ENCODE assay signal across 1 cellular context in the genomic region with DNA sequence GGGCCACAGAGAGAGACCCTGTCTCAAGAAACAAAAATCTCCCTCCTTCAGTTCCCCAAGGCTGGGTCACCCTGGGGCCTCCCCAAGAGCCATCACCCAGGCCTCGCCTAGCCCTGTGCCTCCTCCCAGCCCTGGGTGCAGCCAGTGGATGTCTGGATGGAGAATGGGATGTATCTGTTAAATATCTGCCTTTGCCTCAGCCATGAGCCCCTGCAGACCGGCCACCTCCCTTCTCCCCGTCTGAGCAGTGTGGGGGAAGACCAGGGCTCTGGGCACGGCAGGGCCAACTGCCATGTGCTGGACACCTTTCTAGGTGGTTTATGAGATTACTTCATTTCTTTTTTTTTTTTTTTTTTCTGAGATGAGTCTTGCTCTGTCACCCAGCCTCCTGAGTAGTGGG.
TF ChIP-seq lines count a peak whose summit lies in the region.

No MANE protein-coding gene starts in this region.

TF ChIP-seq in GM12878, 131 proteins besides CTCF, POLR2A, EP300 and RAD21:
- no peak for TF ChIP-seq ZNF24 (IDR thresholded peaks at IDR 0.05)
- no peak for TF ChIP-seq MTA3 (IDR thresholded peaks at IDR 0.05; ENCODE audit: borderline replicate concordance, low read length)
- TF ChIP-seq SMARCA5 (IDR thresholded peaks at IDR 0.05), result no peak
- no peak for TF ChIP-seq HDAC6 (IDR thresholded peaks at IDR 0.05; ENCODE audit: unreplicated experiment)
- TF ChIP-seq NR2C1 (IDR thresholded peaks at IDR 0.05), result no peak
- TF ChIP-seq, protein P1, sequence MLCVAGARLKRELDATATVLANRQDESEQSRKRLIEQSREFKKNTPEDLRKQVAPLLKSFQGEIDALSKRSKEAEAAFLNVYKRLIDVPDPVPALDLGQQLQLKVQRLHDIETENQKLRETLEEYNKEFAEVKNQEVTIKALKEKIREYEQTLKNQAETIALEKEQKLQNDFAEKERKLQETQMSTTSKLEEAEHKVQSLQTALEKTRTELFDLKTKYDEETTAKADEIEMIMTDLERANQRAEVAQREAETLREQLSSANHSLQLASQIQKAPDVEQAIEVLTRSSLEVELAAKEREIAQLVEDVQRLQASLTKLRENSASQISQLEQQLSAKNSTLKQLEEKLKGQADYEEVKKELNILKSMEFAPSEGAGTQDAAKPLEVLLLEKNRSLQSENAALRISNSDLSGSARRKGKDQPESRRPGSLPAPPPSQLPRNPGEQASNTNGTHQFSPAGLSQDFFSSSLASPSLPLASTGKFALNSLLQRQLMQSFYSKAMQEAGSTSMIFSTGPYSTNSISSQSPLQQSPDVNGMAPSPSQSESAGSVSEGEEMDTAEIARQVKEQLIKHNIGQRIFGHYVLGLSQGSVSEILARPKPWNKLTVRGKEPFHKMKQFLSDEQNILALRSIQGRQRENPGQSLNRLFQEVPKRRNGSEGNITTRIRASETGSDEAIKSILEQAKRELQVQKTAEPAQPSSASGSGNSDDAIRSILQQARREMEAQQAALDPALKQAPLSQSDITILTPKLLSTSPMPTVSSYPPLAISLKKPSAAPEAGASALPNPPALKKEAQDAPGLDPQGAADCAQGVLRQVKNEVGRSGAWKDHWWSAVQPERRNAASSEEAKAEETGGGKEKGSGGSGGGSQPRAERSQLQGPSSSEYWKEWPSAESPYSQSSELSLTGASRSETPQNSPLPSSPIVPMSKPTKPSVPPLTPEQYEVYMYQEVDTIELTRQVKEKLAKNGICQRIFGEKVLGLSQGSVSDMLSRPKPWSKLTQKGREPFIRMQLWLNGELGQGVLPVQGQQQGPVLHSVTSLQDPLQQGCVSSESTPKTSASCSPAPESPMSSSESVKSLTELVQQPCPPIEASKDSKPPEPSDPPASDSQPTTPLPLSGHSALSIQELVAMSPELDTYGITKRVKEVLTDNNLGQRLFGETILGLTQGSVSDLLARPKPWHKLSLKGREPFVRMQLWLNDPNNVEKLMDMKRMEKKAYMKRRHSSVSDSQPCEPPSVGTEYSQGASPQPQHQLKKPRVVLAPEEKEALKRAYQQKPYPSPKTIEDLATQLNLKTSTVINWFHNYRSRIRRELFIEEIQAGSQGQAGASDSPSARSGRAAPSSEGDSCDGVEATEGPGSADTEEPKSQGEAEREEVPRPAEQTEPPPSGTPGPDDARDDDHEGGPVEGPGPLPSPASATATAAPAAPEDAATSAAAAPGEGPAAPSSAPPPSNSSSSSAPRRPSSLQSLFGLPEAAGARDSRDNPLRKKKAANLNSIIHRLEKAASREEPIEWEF (IDR thresholded peaks at IDR 0.05; ENCODE audit: insufficient replicate concordance, low read depth, low read length), result no peak
- no peak for TF ChIP-seq E4F1 (IDR thresholded peaks at IDR 0.05; ENCODE audit: borderline replicate concordance, partially characterized antibody)
- no peak for TF ChIP-seq KDM1A (IDR thresholded peaks at IDR 0.05; ENCODE audit: borderline replicate concordance)
- TF ChIP-seq, protein P2, sequence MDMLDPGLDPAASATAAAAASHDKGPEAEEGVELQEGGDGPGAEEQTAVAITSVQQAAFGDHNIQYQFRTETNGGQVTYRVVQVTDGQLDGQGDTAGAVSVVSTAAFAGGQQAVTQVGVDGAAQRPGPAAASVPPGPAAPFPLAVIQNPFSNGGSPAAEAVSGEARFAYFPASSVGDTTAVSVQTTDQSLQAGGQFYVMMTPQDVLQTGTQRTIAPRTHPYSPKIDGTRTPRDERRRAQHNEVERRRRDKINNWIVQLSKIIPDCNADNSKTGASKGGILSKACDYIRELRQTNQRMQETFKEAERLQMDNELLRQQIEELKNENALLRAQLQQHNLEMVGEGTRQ (IDR thresholded peaks at IDR 0.05; ENCODE audit: borderline replicate concordance, low read depth, low read length), result no peak
- TF ChIP-seq SMC3 (IDR thresholded peaks at IDR 0.05; ENCODE audit: borderline replicate concordance, low read length), result no peak
- no peak for TF ChIP-seq CBX3 (IDR thresholded peaks at IDR 0.05; ENCODE audit: borderline replicate concordance, low read depth)
- no peak for TF ChIP-seq JUND (IDR thresholded peaks at IDR 0.05; ENCODE audit: low read depth, low read length)
- no peak for TF ChIP-seq ZBED1 (IDR thresholded peaks at IDR 0.05; ENCODE audit: borderline replicate concordance)
- TF ChIP-seq POLR2AphosphoS5 (IDR thresholded peaks at IDR 0.05; ENCODE audit: low read length), result no peak
- TF ChIP-seq, protein P3, sequence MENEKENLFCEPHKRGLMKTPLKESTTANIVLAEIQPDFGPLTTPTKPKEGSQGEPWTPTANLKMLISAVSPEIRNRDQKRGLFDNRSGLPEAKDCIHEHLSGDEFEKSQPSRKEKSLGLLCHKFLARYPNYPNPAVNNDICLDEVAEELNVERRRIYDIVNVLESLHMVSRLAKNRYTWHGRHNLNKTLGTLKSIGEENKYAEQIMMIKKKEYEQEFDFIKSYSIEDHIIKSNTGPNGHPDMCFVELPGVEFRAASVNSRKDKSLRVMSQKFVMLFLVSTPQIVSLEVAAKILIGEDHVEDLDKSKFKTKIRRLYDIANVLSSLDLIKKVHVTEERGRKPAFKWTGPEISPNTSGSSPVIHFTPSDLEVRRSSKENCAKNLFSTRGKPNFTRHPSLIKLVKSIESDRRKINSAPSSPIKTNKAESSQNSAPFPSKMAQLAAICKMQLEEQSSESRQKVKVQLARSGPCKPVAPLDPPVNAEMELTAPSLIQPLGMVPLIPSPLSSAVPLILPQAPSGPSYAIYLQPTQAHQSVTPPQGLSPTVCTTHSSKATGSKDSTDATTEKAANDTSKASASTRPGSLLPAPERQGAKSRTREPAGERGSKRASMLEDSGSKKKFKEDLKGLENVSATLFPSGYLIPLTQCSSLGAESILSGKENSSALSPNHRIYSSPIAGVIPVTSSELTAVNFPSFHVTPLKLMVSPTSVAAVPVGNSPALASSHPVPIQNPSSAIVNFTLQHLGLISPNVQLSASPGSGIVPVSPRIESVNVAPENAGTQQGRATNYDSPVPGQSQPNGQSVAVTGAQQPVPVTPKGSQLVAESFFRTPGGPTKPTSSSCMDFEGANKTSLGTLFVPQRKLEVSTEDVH (IDR thresholded peaks at IDR 0.05; ENCODE audit: low read depth, partially characterized antibody), result no peak
- TF ChIP-seq PAX8 (IDR thresholded peaks at IDR 0.05), result no peak
- no peak for TF ChIP-seq EZH2 (IDR thresholded peaks at IDR 0.05; ENCODE audit: borderline replicate concordance, control insufficient read depth, low read depth, low read length)
- no peak for TF ChIP-seq SREBF2 (IDR thresholded peaks at IDR 0.05; ENCODE audit: low read length)
